ENCODE assay signal across 33 cellular contexts in genomic region chr15:23482228-23482627, GRCh38.
"Had no signal": no experiment of that assay in that cellular context is flagged by ENCODE, and none has a peak within 500 bp of the region (broad histone marks: within the 10 kb centered on the region; RNA-seq: fewer than 3 reads in every experiment).

No MANE protein-coding gene starts in this region.

- H3K4me3 Mint-ChIP-seq: T-cell had no signal

- ATAC-seq: PC-3, SK-N-SH treated with all-trans-retinoic acid at 6 μM for 48 hours, T-cell had no signal

- H3K4me1 ChIP-seq: Peyer's patch, SJCRH30 had no signal

- H3K9me3 ChIP-seq: Peyer's patch, SJCRH30 had no signal

- H3K27ac ChIP-seq: Peyer's patch, RWPE1, SJCRH30, SK-N-MC had no signal

- H3K36me3 ChIP-seq: Peyer's patch, SJCRH30 had no signal

- H3K9me3 Mint-ChIP-seq: T-cell had no signal

- DNase-seq: Karpas-422, KG1, NCI-H1048, NCI-H1092 treated with DMSO at 0.1 percent for 48 hours, NCI-H1105 treated with DMSO at 0.1 percent for 48 hours, NCI-H1417, NCI-H1436, NCI-H146, NCI-H1694, NCI-H187, NCI-H1930, NCI-H2029 treated with DMSO at 0.1 percent for 48 hours, NCI-H2081 treated with DMSO at 0.1 percent for 48 hours, NCI-H2107, NCI-H2171, NCI-H226, NCI-H446 treated with DMSO at 0.1 percent for 48 hours, NCI-H510A, NCI-H524, NCI-H526, NCI-H69, NCI-H748 treated with DMSO at 0.1 percent for 48 hours, NCI-H82, OCI-M1, PC-3, Peyer's patch, SHP77, SIG-M5, SJCRH30, T-cell had no signal

- H3K27ac Mint-ChIP-seq: T-cell had no signal

- H3K4me1 Mint-ChIP-seq: T-cell had no signal

- H3K4me3 ChIP-seq: Peyer's patch, SJCRH30, SK-N-MC had no signal

- H3K27me3 ChIP-seq: Peyer's patch, SJCRH30 had no signal
